8 cellular contexts compared by ENCODE assay signal in the genomic region with DNA sequence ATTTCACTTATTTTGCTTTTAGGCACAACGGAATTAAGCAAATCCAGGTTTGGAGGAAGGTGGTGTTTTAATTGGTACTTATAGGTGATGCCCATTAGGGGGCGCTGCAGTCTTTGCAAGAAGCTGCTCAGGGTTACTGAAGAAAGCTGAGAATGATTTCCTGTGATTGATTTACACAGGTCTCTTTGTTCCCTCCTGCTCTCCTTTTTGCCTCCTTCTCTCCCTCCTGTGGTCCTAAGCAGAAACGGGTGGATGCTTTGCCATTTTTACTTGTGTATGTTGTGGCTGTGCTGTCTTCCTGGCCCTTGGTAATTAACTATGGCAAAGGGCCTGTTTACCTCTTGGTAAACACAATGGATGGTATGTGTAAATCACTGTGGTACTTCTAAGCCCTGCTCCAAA.
A peak's percentile ranks its signal among the peaks of the same experiment; 100 is the strongest.
DNase-seq lines count a peak whose midpoint lies in the region; ATAC-seq and TF ChIP-seq lines count a peak whose summit lies in the region.

No MANE protein-coding gene starts in this region.

- ATAC-seq in activated naive CD4-positive, alpha-beta T cell treated with anti-CD3 and anti-CD28 coated beads, Interleukin-2, amount 50 U/mL, for 72 hours, result peak; percentile 54 to 64
- no peak for ATAC-seq in HG03439 (IDR thresholded peaks at IDR 0.05; ENCODE audit: unreplicated experiment)

- H3K79me1 ChIP-seq in trophoblast cell (ENCODE audit: low read length), result no peaks in the 10 kb centered on the region

- no peak overlapping the region for H3K14ac ChIP-seq in trophoblast cell (ENCODE audit: low read length)

- H3K36me3 ChIP-seq in SK-N-MC (ENCODE audit: insufficient read depth, low read length) (peaks cover 12% of the 10 kb centered on the region; the same call in 1 of the 2 replicates), trophoblast cell (ENCODE audit: control insufficient read depth in 1 of 2, insufficient read depth in 2 of 2, low read length in 2 of 2) (peaks cover 7 to 11% of the 10 kb centered on the region in 2 experiments)

- H4K8ac ChIP-seq in trophoblast cell (ENCODE audit: low read depth, low read length), result no peak overlapping the region

- no peak overlapping the region for H2AFZ ChIP-seq in trophoblast cell (ENCODE audit: insufficient read depth, low read length, poor library complexity)

- no peaks in the 10 kb centered on the region for H3K27me3 ChIP-seq in trophoblast cell (ENCODE audit: insufficient read depth, low read length)

- no peak overlapping the region for H2BK120ac ChIP-seq in trophoblast cell (ENCODE audit: insufficient read depth, low read length, poor library complexity)

- no peak overlapping the region for H4K91ac ChIP-seq in trophoblast cell (ENCODE audit: low read depth, low read length)

- H3K9me3 Mint-ChIP-seq in activated naive CD4-positive, alpha-beta T cell treated with anti-CD3 and anti-CD28 coated beads, Interleukin-2, amount 50 U/mL, for 72 hours, result no peaks in the 10 kb centered on the region

- H3K4ac ChIP-seq in trophoblast cell (ENCODE audit: low read depth, low read length), result no peak overlapping the region

- no peak overlapping the region for H3K27ac ChIP-seq in SK-N-MC
- peak overlapping the region; percentile 16 for H3K27ac ChIP-seq in trophoblast cell (ENCODE audit: low read depth, low read length)

- no peak overlapping the region for H4K12ac ChIP-seq in trophoblast cell (ENCODE audit: low read depth, low read length)

- H2BK12ac ChIP-seq in trophoblast cell (ENCODE audit: low read length), result peak overlapping the region; percentile 76

- no peaks in the 10 kb centered on the region for H3K36me3 Mint-ChIP-seq in activated naive CD4-positive, alpha-beta T cell treated with anti-CD3 and anti-CD28 coated beads, Interleukin-2, amount 50 U/mL, for 72 hours

- H3K18ac ChIP-seq in trophoblast cell (ENCODE audit: low read length), result no peak overlapping the region

- H3K4me3 ChIP-seq in NB4 (ENCODE audit: low read depth, low read length) (no peak overlapping the region), SK-N-MC (no peak overlapping the region), trophoblast cell (ENCODE audit: low read depth, low read length) (no peak overlapping the region)

- H3K4me2 ChIP-seq in trophoblast cell (ENCODE audit: low read length), result no peak overlapping the region

- H3K9ac ChIP-seq in SK-N-MC (ENCODE audit: insufficient read length) (no peak overlapping the region), trophoblast cell (ENCODE audit: low read length) (no peak overlapping the region)

- H3K27ac Mint-ChIP-seq in activated naive CD4-positive, alpha-beta T cell treated with anti-CD3 and anti-CD28 coated beads, Interleukin-2, amount 50 U/mL, for 72 hours, result no peak overlapping the region

- H2BK5ac ChIP-seq in trophoblast cell (ENCODE audit: low read depth, low read length, poor library complexity), result no peak overlapping the region

- no CpG with 5 or more reads among the region's 3 CpGs for WGBS in trophoblast cell (ENCODE audit: extremely low coverage, insufficient coverage, insufficient read length)

- H3K23ac ChIP-seq in trophoblast cell (ENCODE audit: low read length), result no peak overlapping the region

- intact Hi-C loops in head of caudate nucleus (cut with DNase I), result loop anchor here (1.0 to 10.0 kb wide), 2 partner anchors 153 to 258 kb away; no protein-coding TSS in a partner anchor

- no peak for TF ChIP-seq POLR2A in NB4 (IDR thresholded peaks at IDR 0.05; ENCODE audit: extremely low read depth, insufficient read length)

- no peak overlapping the region for H2AK5ac ChIP-seq in trophoblast cell (ENCODE audit: low read length)

- DNase-seq in Daoy (ENCODE audit: low read depth) (peak; percentile 78), NB4 (ENCODE audit: low read depth) (peak; percentile 87), SK-N-MC (ENCODE audit: low read depth, low spot score) (peak; percentile 51), head of caudate nucleus (peak; percentile 42 to 93 (median 79)), trophoblast cell (peak; percentile 49 to 88), ureter (ENCODE audit: low spot score) (peak; percentile 65)
- DNase-seq in activated naive CD4-positive, alpha-beta T cell treated with anti-CD3 and anti-CD28 coated beads, Interleukin-2, amount 50 U/mL, for 72 hours (ENCODE audit: low spot score in 2 of 2), result peak in 1 of 2 donors; percentile 71

- peak; percentile 71 for TF ChIP-seq CTCF in NB4 (IDR thresholded peaks at IDR 0.05; ENCODE audit: low read depth, low read length)

- no peaks in the 10 kb centered on the region for H3K9me3 ChIP-seq in SK-N-MC (ENCODE audit: low read depth, low read length)
- no peaks in the 10 kb centered on the region for H3K9me3 ChIP-seq in trophoblast cell (ENCODE audit: insufficient read depth, low read depth, low read length)

- H3K4me1 ChIP-seq in trophoblast cell (ENCODE audit: control insufficient read depth in 1 of 2, insufficient read depth in 2 of 2, low read length in 2 of 2), result peaks cover 7 to 13% of the 10 kb centered on the region in 2 experiments

- no peaks in the 10 kb centered on the region for H3K79me2 ChIP-seq in trophoblast cell (ENCODE audit: control insufficient read depth, insufficient read depth, low read length, poor library complexity)
